In genomic region chr11:72290741-72291140, GRCh38 we compare ENCODE assay signal across 13 cellular contexts. TPM values are rescaled to one million over a fixed set of nuclear protein-coding genes. Genes with fewer than 3 reads are reported as not detected.
A peak's percentile ranks its signal among the peaks of the same experiment; 100 is the strongest.
DNase-seq lines count a peak whose midpoint lies in the region; ATAC-seq, FAIRE-seq and TF ChIP-seq lines count a peak whose summit lies in the region.
"Not testable (repeated sequence)": the region's sequence is repeated elsewhere in the genome, so short reads cannot be mapped to it uniquely, and the experiment has no call there.
"Had no signal": no experiment of that assay in that cellular context is flagged by ENCODE, and none has a peak within 500 bp of the region (broad histone marks: within the 10 kb centered on the region; RNA-seq: fewer than 3 reads in every experiment).

No MANE protein-coding gene starts in this region.

- not testable (repeated sequence) for H3K9me3 ChIP-seq in CD4-positive, CD25-positive, alpha-beta regulatory T cell (ENCODE audit: control insufficient read depth in 2 of 2, low read length in 2 of 2); SK-N-SH; GM12878 (replicated peaks; ENCODE audit: control insufficient read depth, insufficient read depth, low read length); tibial artery

- TF ChIP-seq RAD21 in SK-N-SH (IDR thresholded peaks at IDR 0.05; ENCODE audit: low read length) = peak; percentile 48
- peak; percentile 65 for TF ChIP-seq RAD21 in GM12878 (IDR thresholded peaks at IDR 0.05; ENCODE audit: insufficient read depth, low read depth, low read length)

- not testable (repeated sequence) for H3F3A ChIP-seq in SK-N-SH (replicated peaks; ENCODE audit: insufficient read depth)

- peak in 2 of 3 donors; percentile 34 to 43 for DNase-seq in CD4-positive, CD25-positive, alpha-beta regulatory T cell
- DNase-seq in GM13976 (ENCODE audit: low spot score) (peak; percentile 62), fibroblast of pulmonary artery (ENCODE audit: low read depth) (peak; percentile 50), memory B cell (ENCODE audit: low spot score in 2 of 2) (peak in 1 of 2 donors; percentile 20)
- DNase-seq in SK-N-SH; GM12878 (ENCODE audit: low read depth, low spot score); tibial artery: not testable (repeated sequence)

- H3K4me1 Mint-ChIP-seq in CD4-positive, CD25-positive, alpha-beta regulatory T cell; memory B cell: not testable (repeated sequence)

- H3K27ac Mint-ChIP-seq in CD4-positive, CD25-positive, alpha-beta regulatory T cell = peak overlapping the region in 1 of 3 donors; percentile 60
- H3K27ac Mint-ChIP-seq in memory B cell = not testable (repeated sequence)

- not testable (repeated sequence) for H3K4me3 ChIP-seq in CD4-positive, CD25-positive, alpha-beta regulatory T cell (ENCODE audit: low read depth, low read length); SK-N-SH (ENCODE audit: low read depth in 2 of 2, low read length in 1 of 2); GM12878; fibroblast of pulmonary artery (replicated peaks; ENCODE audit: low read depth, low read length); tibial artery

- not testable (repeated sequence) for H3K79me2 ChIP-seq in SK-N-SH (ENCODE audit: insufficient read depth); GM12878 (ENCODE audit: control insufficient read depth, insufficient read depth, low read length)

- H3K27me3 ChIP-seq in CD4-positive, CD25-positive, alpha-beta regulatory T cell (ENCODE audit: control insufficient read depth, insufficient read depth, low read length); SK-N-SH (ENCODE audit: insufficient read depth); GM12878 (replicated peaks in 1 of 2; ENCODE audit: control insufficient read depth in 2 of 2, insufficient read depth in 2 of 2, low read length in 1 of 2); tibial artery: not testable (repeated sequence)

- POLR2A ChIA-PET in SK-N-SH (lab: Yijun Ruan, JAX); GM12878 (lab: Charles Lee): not testable (repeated sequence)

- H3K9me2 ChIP-seq in SK-N-SH = not testable (repeated sequence)

- not testable (repeated sequence) for H3K4me2 ChIP-seq in SK-N-SH; GM12878 (ENCODE audit: control insufficient read depth, insufficient read depth)

- not testable (repeated sequence) for H3K36me3 Mint-ChIP-seq in CD4-positive, CD25-positive, alpha-beta regulatory T cell
- H3K36me3 Mint-ChIP-seq in memory B cell = peaks cover 10% of the 10 kb centered on the region

- peak; percentile 36 for TF ChIP-seq CTCF in GM13976 (IDR thresholded peaks at IDR 0.05; ENCODE audit: borderline replicate concordance, control extremely low read depth, extremely low read depth, insufficient read depth, missing control alignments)
- TF ChIP-seq CTCF in LNCAP (IDR thresholded peaks at IDR 0.05) = peak; percentile 61
- peak; percentile 78 for TF ChIP-seq CTCF in SK-N-SH (IDR thresholded peaks at IDR 0.05)
- peak; percentile 39 to 59 (median 50); a peak in 5 of 6 replicates for TF ChIP-seq CTCF in GM12878 (IDR thresholded peaks at IDR 0.05 in 2 of 3, conservative IDR thresholded peaks at IDR 0.05 in 1 of 3; ENCODE audit: control insufficient read depth in 2 of 3, extremely low read depth in 1 of 3, insufficient read depth in 1 of 3, low read depth in 3 of 3, low read length in 3 of 3)
- peak; percentile 64 for TF ChIP-seq CTCF in fibroblast of pulmonary artery (IDR thresholded peaks at IDR 0.05; ENCODE audit: low read length, missing control alignments)
- TF ChIP-seq CTCF in tibial artery (IDR thresholded peaks at IDR 0.05) = peak; percentile 15 to 41

- not testable (repeated sequence) for H2AFZ ChIP-seq in SK-N-SH (ENCODE audit: low read depth); GM12878 (ENCODE audit: control insufficient read depth, low read depth, low read length)

- TF ChIP-seq EP300 in SK-N-SH (IDR thresholded peaks at IDR 0.05; ENCODE audit: borderline replicate concordance in 1 of 2, low read depth in 1 of 2, low read length in 1 of 2); GM12878 (IDR thresholded peaks at IDR 0.05; ENCODE audit: borderline replicate concordance in 1 of 2, control insufficient read depth in 1 of 2, low read depth in 2 of 2, low read length in 2 of 2): not testable (repeated sequence)

- SMC1A ChIA-PET in GM12878 (lab: Charles Lee; ENCODE audit: uncharacterized antibody, unreplicated experiment) = interaction anchor here (0.8 to 3.2 kb wide), 5 partner anchors 120 to 191 kb away, joined by 3 to 22 read pairs (median 6); no protein-coding TSS in a partner anchor

- in situ Hi-C loops in GM13976 (cut with MboI; ENCODE audit: low sequenced_read_pairs, unreplicated experiment) = not testable (repeated sequence)
- in situ Hi-C loops in GM12878 (cut with MboI) = loop anchor here (10.0 kb wide), 1 partner anchor 124 kb away; no protein-coding TSS in a partner anchor

- not testable (repeated sequence) for H3K9me3 Mint-ChIP-seq in CD4-positive, CD25-positive, alpha-beta regulatory T cell; memory B cell

- not testable (repeated sequence) for FAIRE-seq in GM12878 (lab: Jason Lieb, UNC)

- H3K4me1 ChIP-seq in CD4-positive, CD25-positive, alpha-beta regulatory T cell (ENCODE audit: control insufficient read depth, insufficient read depth, low read length, poor library complexity, severe bottlenecking); SK-N-SH (ENCODE audit: control insufficient read depth in 1 of 2, insufficient read depth in 2 of 2, low read depth in 1 of 2, low read length in 1 of 2); GM12878 (ENCODE audit: control insufficient read depth, insufficient read depth, low read length); tibial artery: not testable (repeated sequence)

- not testable (repeated sequence) for H3K9ac ChIP-seq in SK-N-SH; GM12878 (ENCODE audit: control insufficient read depth, insufficient read depth, low read length)

- not testable (repeated sequence) for H3K27me3 Mint-ChIP-seq in CD4-positive, CD25-positive, alpha-beta regulatory T cell; memory B cell

- CTCF ChIA-PET in SK-N-SH (lab: Yijun Ruan, JAX) (interaction anchor here (1.1 to 1.3 kb wide), 3 partner anchors 14 to 140 kb away, joined by 3 to 5 read pairs (median 4); no protein-coding TSS in a partner anchor), GM12878 (lab: Yijun Ruan, JAX) (interaction anchor here (0.9 to 11.5 kb wide), 5 partner anchors 25 to 157 kb away, joined by 3 to 118 read pairs (median 8); partner anchors contain the start of gene CLPB)

- not testable (repeated sequence) for TF ChIP-seq POLR2A in GM12878 (IDR thresholded peaks at IDR 0.05; ENCODE audit: low read depth, low read length)

- H4K20me1 ChIP-seq in SK-N-SH (ENCODE audit: insufficient read depth); GM12878 (ENCODE audit: control insufficient read depth, insufficient read depth): not testable (repeated sequence)

- BruUV-seq in GM12878 (replicated peaks; lab: Mats Ljungman, UMichigan) = not testable (repeated sequence)

- H3K36me3 ChIP-seq in CD4-positive, CD25-positive, alpha-beta regulatory T cell (ENCODE audit: control insufficient read depth, insufficient read depth, low read length); GM12878 (ENCODE audit: control insufficient read depth in 2 of 2, insufficient read depth in 2 of 2, low read length in 1 of 2): not testable (repeated sequence)
- H3K36me3 ChIP-seq in SK-N-SH (replicated peaks in 1 of 2; ENCODE audit: control insufficient read depth in 1 of 2, insufficient read depth in 2 of 2, low read length in 1 of 2) (peaks cover 0 to 22% of the 10 kb centered on the region in 2 experiments), tibial artery (peaks cover under 1 to 37% (median 17%) of the 10 kb centered on the region in 3 donors)

- RAD21 ChIA-PET in GM12878 (lab: Charles Lee; ENCODE audit: unreplicated experiment) = interaction anchor here (0.7 to 3.2 kb wide), 6 partner anchors 15 to 140 kb away, joined by 3 to 17 read pairs (median 4); no protein-coding TSS in a partner anchor

- intact Hi-C loops in GM12878 (cut with micrococcal nuclease; ENCODE audit: unreplicated experiment) = loop anchor here (1.0 to 2.0 kb wide), 2 partner anchors 124 to 140 kb away; no protein-coding TSS in a partner anchor
- intact Hi-C loops in tibial artery (cut with DNase I; ENCODE audit: low total_unique reads) = not testable (repeated sequence)

- WGBS in SK-N-SH (ENCODE audit: low lambda C conversion rate) = 64% methylated on average over 6 of the region's 6 CpGs
- WGBS in GM12878 (ENCODE audit: insufficient coverage, insufficient replicate concordance, low lambda C conversion rate, missing lambda C conversion rate) = 45% methylated on average over 4 of the region's 6 CpGs

- ATAC-seq in CD4-positive, CD25-positive, alpha-beta regulatory T cell (ENCODE audit: low read depth in 2 of 2) = not testable (repeated sequence)
- ATAC-seq in GM12878 = peak; percentile 72
- ATAC-seq in memory B cell (ENCODE audit: low read depth) = peak; percentile 63

- H3K27ac ChIP-seq in CD4-positive, CD25-positive, alpha-beta regulatory T cell (ENCODE audit: insufficient read depth, low read length, poor library complexity, severe bottlenecking); SK-N-SH (ENCODE audit: low read depth in 2 of 2, low read length in 1 of 2); GM12878 (ENCODE audit: control insufficient read depth, insufficient read depth); tibial artery: not testable (repeated sequence)

- not testable (repeated sequence) for H3K4me3 Mint-ChIP-seq in CD4-positive, CD25-positive, alpha-beta regulatory T cell; memory B cell

RNA-seq across cellular contexts. Expression of gene PHOX2A, which starts 46.8 kb away (rescaled TPM):
- not detected for total RNA-seq in CD4-positive, CD25-positive, alpha-beta regulatory T cell
- not detected for polyA plus RNA-seq in CD4-positive, CD25-positive, alpha-beta regulatory T cell
- polyA plus RNA-seq in SK-N-SH (2012; rRNA removed) = 65.0 and 75.6 TPM in 2 replicates
- polyA plus RNA-seq in SK-N-SH (2012; cell fraction: cytosol; rRNA removed) = 38.6 and 72.8 TPM in 2 replicates
- 47.3 and 62.5 TPM in 2 replicates for polyA plus RNA-seq in SK-N-SH (2012; cell fraction: nucleus; rRNA removed)
- not detected in 2 replicates for total RNA-seq in GM12878 (2013; cell fraction: nucleolus; rRNA removed)
- not detected in 2 replicates for total RNA-seq in GM12878 (2014; rRNA removed)
- not detected in 2 replicates for total RNA-seq in GM12878 (2014; rRNA removed; fragmentation: Illumina TruSeq; extraction: Trizol)
- total RNA-seq in GM12878 (2021) = not detected in 2 replicates
- polyA plus RNA-seq in GM12878 (2011; ENCODE audit: low read depth) = not detected
- not detected in 2 replicates for polyA plus RNA-seq in GM12878 (2011; rRNA removed)
- not detected in 2 replicates for polyA plus RNA-seq in GM12878 (2011; cell fraction: cytosol; rRNA removed)
- not detected in 2 replicates for polyA plus RNA-seq in GM12878 (2011; cell fraction: nucleus; rRNA removed)
- not detected in 2 replicates for polyA plus RNA-seq in GM12878 (2012)
- not detected in 2 replicates for polyA plus RNA-seq in GM12878 (2014; fragmentation: Illumina TruSeq; extraction: Trizol)
- polyA plus RNA-seq in GM12878 (2014; fragmentation: Nextera tagmentation; extraction: Ambion mirVana) = not detected
- not detected in 2 replicates for polyA plus RNA-seq in GM12878 (2014; rRNA removed)
- polyA plus RNA-seq in GM12878 (2016; fragmentation: Nextera tagmentation; extraction: Ambion mirVana) = not detected
- polyA minus RNA-seq in GM12878 (2011; rRNA and poly(A)+ RNA removed) = not detected in 2 replicates
- not detected in 2 replicates for polyA minus RNA-seq in GM12878 (2011; cell fraction: cytosol; rRNA and poly(A)+ RNA removed)
- not detected in 2 replicates for polyA minus RNA-seq in GM12878 (2011; cell fraction: nucleus; rRNA and poly(A)+ RNA removed)
- total RNA-seq: activated CD4-positive, alpha-beta memory T cell treated with anti-CD3 and anti-CD28 coated beads for 36 hours; cardiac septum; natural killer cell treated with Interleukin-12 subunit alpha and Interleukin-12 subunit beta and Interleukin-15 and Interleukin-18, amount 100 ng/mL, for 72 hours; T-helper 2 cell treated with Interferon-gamma antibody and Interleukin-4, amounts not matched to agents 100 ng/mL and 5 ng/mL, for 36 hours had no signal
- polyA plus RNA-seq: esophagus had no signal

Comparison
In these comparisons a context has a peak if more than half of its experiments do, and no peak if none do; other contexts are left out.
1. CTCF ChIP-seq: peak in every context shown above with its lines; median percentile 78 in SK-N-SH; 64 in fibroblast of pulmonary artery; 61 in LNCAP; 50 in GM12878; 36 in GM13976; 28 in tibial artery.
2. RNA of gene PHOX2A, which starts 46.8 kb away (polyA plus RNA-seq): 38.6 to 75.6 TPM in SK-N-SH; not detected in CD4-positive, CD25-positive, alpha-beta regulatory T cell and not detected in GM12878; every median in the first group is over 10 times any median in the second.